ENCODE assay signal across 1 cellular context in genomic region chr6:151041686-151042085, GRCh38.
TF ChIP-seq lines count a peak whose summit lies in the region.

No MANE protein-coding gene starts in this region.

TF ChIP-seq in K562, 482 proteins besides CTCF, POLR2A, EP300 and RAD21 (continued from another document):
- no peak for TF ChIP-seq ZFP91 (CRISPR knock-in tag; IDR thresholded peaks at IDR 0.05)
- TF ChIP-seq, protein P1, sequence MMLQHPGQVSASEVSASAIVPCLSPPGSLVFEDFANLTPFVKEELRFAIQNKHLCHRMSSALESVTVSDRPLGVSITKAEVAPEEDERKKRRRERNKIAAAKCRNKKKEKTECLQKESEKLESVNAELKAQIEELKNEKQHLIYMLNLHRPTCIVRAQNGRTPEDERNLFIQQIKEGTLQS (IDR thresholded peaks at IDR 0.05): no peak
- TF ChIP-seq, protein P1 (CRISPR knock-in tag; conservative IDR thresholded peaks at IDR 0.05): no peak
- TF ChIP-seq ZNF407 (IDR thresholded peaks at IDR 0.05; ENCODE audit: low read depth): no peak
- no peak for TF ChIP-seq IRF1 (CRISPR knock-in tag; IDR thresholded peaks at IDR 0.05; ENCODE audit: borderline replicate concordance)
- no peak for TF ChIP-seq ELF1 (tag; IDR thresholded peaks at IDR 0.05)
- no peak for TF ChIP-seq NELFE (IDR thresholded peaks at IDR 0.05; ENCODE audit: insufficient read depth, insufficient read length)
- no peak for TF ChIP-seq HDAC3 (IDR thresholded peaks at IDR 0.05; ENCODE audit: borderline replicate concordance, partially characterized antibody)
- TF ChIP-seq, protein P2, sequence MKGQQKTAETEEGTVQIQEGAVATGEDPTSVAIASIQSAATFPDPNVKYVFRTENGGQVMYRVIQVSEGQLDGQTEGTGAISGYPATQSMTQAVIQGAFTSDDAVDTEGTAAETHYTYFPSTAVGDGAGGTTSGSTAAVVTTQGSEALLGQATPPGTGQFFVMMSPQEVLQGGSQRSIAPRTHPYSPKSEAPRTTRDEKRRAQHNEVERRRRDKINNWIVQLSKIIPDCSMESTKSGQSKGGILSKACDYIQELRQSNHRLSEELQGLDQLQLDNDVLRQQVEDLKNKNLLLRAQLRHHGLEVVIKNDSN (CRISPR knock-in tag; IDR thresholded peaks at IDR 0.05): no peak
